Comparison of ENCODE assay signal across 8 cellular contexts in the genomic region with DNA sequence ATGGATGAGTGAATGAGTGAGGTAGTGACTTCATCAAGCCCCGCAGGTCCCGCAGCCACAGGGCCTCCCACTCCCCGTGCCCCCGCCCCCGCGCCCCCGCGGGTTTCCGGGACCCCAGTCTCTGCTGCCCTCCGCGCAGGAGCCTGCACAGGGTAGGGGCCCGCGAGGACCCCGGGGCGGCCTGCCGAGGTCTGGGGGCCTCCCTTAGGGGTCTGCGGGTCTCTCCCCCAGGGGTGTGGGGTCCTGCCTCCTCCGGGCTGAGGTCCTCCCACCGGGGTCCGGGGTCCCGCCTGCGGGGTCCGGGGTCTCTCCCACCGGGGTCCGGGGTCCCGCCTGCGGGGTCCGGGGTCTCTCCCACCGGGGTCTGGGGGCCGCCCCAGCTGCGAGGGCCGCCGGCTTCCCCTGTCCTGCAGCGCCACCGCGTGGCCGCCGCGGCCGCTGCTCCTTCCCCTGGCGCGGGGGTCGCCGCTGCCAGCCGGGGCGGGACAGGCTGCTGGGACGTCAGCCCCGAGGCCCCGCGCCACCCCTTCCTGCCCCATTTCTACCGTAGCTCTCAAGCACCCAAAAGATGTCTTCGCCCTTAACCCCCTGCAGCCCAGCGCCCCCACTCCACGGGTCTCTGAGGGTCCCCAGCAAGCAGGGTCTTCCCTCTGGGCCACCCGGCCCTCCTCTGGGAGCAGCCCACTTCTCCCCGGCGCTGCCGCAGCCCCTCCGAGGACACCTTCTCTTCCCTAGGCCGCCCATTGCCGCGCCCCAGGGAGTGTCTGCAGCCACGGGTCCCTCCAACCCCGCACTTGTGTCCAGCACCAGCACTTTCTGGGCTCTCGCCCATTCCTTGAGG. TPM values are rescaled to one million over a fixed set of nuclear protein-coding genes. Genes with fewer than 3 reads are reported as not detected.
DNase-seq lines count a peak whose midpoint lies in the region; ATAC-seq and TF ChIP-seq lines count a peak whose summit lies in the region.

No MANE protein-coding gene starts in this region.

- H3K36me3 Mint-ChIP-seq in Calu3 (ENCODE audit: insufficient read depth, unreplicated experiment) = peaks cover 7% of the 10 kb centered on the region
- H3K36me3 Mint-ChIP-seq in activated naive CD4-positive, alpha-beta T cell treated with anti-CD3 and anti-CD28 coated beads, Interleukin-2, amount 50 U/mL, for 24 hours = peaks cover 1% of the 10 kb centered on the region
- H3K36me3 Mint-ChIP-seq in stimulated activated naive CD8-positive, alpha-beta T cell treated with anti-CD3 and anti-CD28 coated beads, Interleukin-15, Interleukin-2, amounts not matched to agents 100 ng/mL and 50 ng/mL, for 24 hours (ENCODE audit: low read depth) = no peaks in the 10 kb centered on the region

- peak overlapping the region; percentile 27 for H3K4me3 Mint-ChIP-seq in Calu3 (ENCODE audit: low read depth, unreplicated experiment)
- peak overlapping the region; percentile 54 for H3K4me3 Mint-ChIP-seq in activated naive CD4-positive, alpha-beta T cell treated with anti-CD3 and anti-CD28 coated beads, Interleukin-2, amount 50 U/mL, for 24 hours
- H3K4me3 Mint-ChIP-seq in stimulated activated naive CD8-positive, alpha-beta T cell treated with anti-CD3 and anti-CD28 coated beads, Interleukin-15, Interleukin-2, amounts not matched to agents 100 ng/mL and 50 ng/mL, for 24 hours = peak overlapping the region; percentile 36

- CTCF ChIA-PET in Calu3 (lab: Charles Lee) = no interaction called here

- peaks cover 60% of the 10 kb centered on the region for H3K27me3 Mint-ChIP-seq in Calu3 (ENCODE audit: unreplicated experiment)
- H3K27me3 Mint-ChIP-seq in activated naive CD4-positive, alpha-beta T cell treated with anti-CD3 and anti-CD28 coated beads, Interleukin-2, amount 50 U/mL, for 24 hours = peaks cover 3% of the 10 kb centered on the region
- peaks cover 8% of the 10 kb centered on the region for H3K27me3 Mint-ChIP-seq in stimulated activated naive CD8-positive, alpha-beta T cell treated with anti-CD3 and anti-CD28 coated beads, Interleukin-15, Interleukin-2, amounts not matched to agents 100 ng/mL and 50 ng/mL, for 24 hours

- BruUV-seq in Calu3 (replicated peaks; lab: Mats Ljungman, UMichigan) = no TSS peak

- H3K9me3 ChIP-seq in MG63 = no peaks in the 10 kb centered on the region
- H3K9me3 ChIP-seq in iPS-18c (ENCODE audit: control insufficient read depth, insufficient read depth, low read length) = no peaks in the 10 kb centered on the region

- H3K27ac Mint-ChIP-seq in Calu3 (ENCODE audit: unreplicated experiment) = no peak overlapping the region
- H3K27ac Mint-ChIP-seq in activated naive CD4-positive, alpha-beta T cell treated with anti-CD3 and anti-CD28 coated beads, Interleukin-2, amount 50 U/mL, for 24 hours = peak overlapping the region; percentile 80
- H3K27ac Mint-ChIP-seq in stimulated activated naive CD8-positive, alpha-beta T cell treated with anti-CD3 and anti-CD28 coated beads, Interleukin-15, Interleukin-2, amounts not matched to agents 100 ng/mL and 50 ng/mL, for 24 hours = peak overlapping the region; percentile 79

- peak overlapping the region; percentile 26; the same call in 1 of the 2 replicates for H3K4me3 ChIP-seq in MG63
- peak overlapping the region; percentile 46 for H3K4me3 ChIP-seq in iPS-18c (ENCODE audit: insufficient read depth, low read depth, low read length)

- no peaks in the 10 kb centered on the region for H3K27me3 ChIP-seq in MG63

- H3K4me1 Mint-ChIP-seq in Calu3 (ENCODE audit: low read depth, unreplicated experiment) = peaks cover 13% of the 10 kb centered on the region
- H3K4me1 Mint-ChIP-seq in activated naive CD4-positive, alpha-beta T cell treated with anti-CD3 and anti-CD28 coated beads, Interleukin-2, amount 50 U/mL, for 24 hours = peaks cover 11% of the 10 kb centered on the region
- H3K4me1 Mint-ChIP-seq in stimulated activated naive CD8-positive, alpha-beta T cell treated with anti-CD3 and anti-CD28 coated beads, Interleukin-15, Interleukin-2, amounts not matched to agents 100 ng/mL and 50 ng/mL, for 24 hours (ENCODE audit: low read depth) = peaks cover 10% of the 10 kb centered on the region

- TF ChIP-seq CTCF in Calu3 (IDR thresholded peaks at IDR 0.05; ENCODE audit: unreplicated experiment) = peak; percentile 89

- no peaks in the 10 kb centered on the region for H3K36me3 ChIP-seq in MG63

- intact Hi-C loops in Calu3 (cut with micrococcal nuclease; ENCODE audit: unreplicated experiment) = loop anchor here (2.0 kb wide), 1 partner anchor 554 kb away; no protein-coding TSS in a partner anchor

- no peaks in the 10 kb centered on the region for H3K9me3 Mint-ChIP-seq in Calu3 (ENCODE audit: low read depth, unreplicated experiment)
- H3K9me3 Mint-ChIP-seq in activated naive CD4-positive, alpha-beta T cell treated with anti-CD3 and anti-CD28 coated beads, Interleukin-2, amount 50 U/mL, for 24 hours = no peaks in the 10 kb centered on the region
- no peaks in the 10 kb centered on the region for H3K9me3 Mint-ChIP-seq in stimulated activated naive CD8-positive, alpha-beta T cell treated with anti-CD3 and anti-CD28 coated beads, Interleukin-15, Interleukin-2, amounts not matched to agents 100 ng/mL and 50 ng/mL, for 24 hours

- DNase-seq in Calu3 (peak; percentile 43), MG63 (no peak), superior temporal gyrus (ENCODE audit: extremely low spot score) (no peak)

- ATAC-seq in HG03342 (IDR thresholded peaks at IDR 0.05; ENCODE audit: unreplicated experiment) = no peak
- ATAC-seq in GM19452 (IDR thresholded peaks at IDR 0.05; ENCODE audit: unreplicated experiment) = no peak

RNA-seq across cellular contexts. Expression of a gene that starts 10.4 kb away (rescaled TPM):
- 25.5 and 27.9 TPM in 2 replicates for total RNA-seq in Calu3 (2022)
- 65.4 and 74.3 TPM in 2 replicates for total RNA-seq in MG63 (2014; rRNA removed; shearing (Covaris generic); ENCODE audit: low replicate concordance)

RNA-seq across cellular contexts. Expression of a gene that starts 53.7 kb away (rescaled TPM):
- 58.0 and 58.8 TPM in 2 replicates for total RNA-seq in Calu3 (2022)
- total RNA-seq in MG63 (2014; rRNA removed; shearing (Covaris generic); ENCODE audit: low replicate concordance) = 34.4 and 43.9 TPM in 2 replicates
